ENCODE assay signal across 14 cellular contexts in the genomic region with DNA sequence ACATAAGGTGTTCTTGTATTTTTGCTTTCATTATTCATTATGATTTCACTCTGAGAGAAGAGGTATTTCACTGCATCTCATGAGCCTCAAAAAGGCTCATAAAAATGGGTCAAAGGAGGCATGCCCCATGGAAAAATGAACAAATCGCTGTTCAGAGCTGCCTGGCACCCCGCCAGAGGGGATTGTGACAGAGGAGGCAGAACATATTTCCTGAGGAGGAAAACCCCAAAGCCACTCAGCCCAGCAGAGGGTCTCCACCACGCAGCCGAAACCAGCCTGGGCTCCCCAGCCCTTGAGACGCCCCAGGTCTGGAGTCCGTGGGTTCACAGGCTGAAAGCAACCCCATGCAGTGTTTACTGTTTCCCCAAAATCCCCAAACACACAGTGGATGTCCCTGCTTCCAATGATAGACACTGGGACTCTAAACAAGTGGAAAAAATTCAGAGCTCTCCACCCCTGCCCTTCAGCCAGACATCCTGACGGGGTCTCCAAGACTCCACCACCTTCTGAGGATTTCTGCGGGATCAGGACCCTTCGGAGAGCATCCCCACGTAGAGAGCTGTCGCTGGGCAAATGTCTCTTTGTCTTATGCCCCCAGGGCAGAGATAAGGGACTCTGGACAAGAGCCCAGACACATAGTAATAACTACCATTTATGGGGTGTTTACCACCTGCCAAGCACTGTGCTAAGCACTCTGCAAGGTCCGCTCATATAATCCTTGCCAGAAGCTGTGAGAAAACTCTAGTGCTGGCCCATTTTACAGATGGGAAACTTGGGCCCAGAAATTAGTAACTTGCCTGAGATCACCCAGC.
"Had no signal": no experiment of that assay in that cellular context is flagged by ENCODE, and none has a peak within 500 bp of the region (broad histone marks: within the 10 kb centered on the region; RNA-seq: fewer than 3 reads in every experiment).

No MANE protein-coding gene starts in this region.

- H3K4me2 ChIP-seq: hepatocyte had no signal

- DNase-seq: activated CD4-positive, alpha-beta T cell treated with anti-CD3 and anti-CD28 coated beads, Interleukin-2, amount 50 U/mL, for 4 hours; activated CD4-positive, CD25-positive, alpha-beta regulatory T cell treated with anti-CD3 and anti-CD28 coated beads, Interleukin-2, amount 50 U/mL, for 72 hours; activated effector memory CD4-positive, alpha-beta T cell treated with anti-CD3 and anti-CD28 coated beads, Interleukin-2, amount 50 U/mL, for 16 hours; activated T-cell treated with anti-CD3 and anti-CD28 coated beads, Interleukin-2, amount 50 U/mL, for 24 hours; amygdala; dermis blood vessel endothelial cell; erythroblast; naive thymus-derived CD4-positive, alpha-beta T cell; right cardiac atrium; stimulated activated CD4-positive, alpha-beta T cell treated with anti-CD3 and anti-CD28 coated beads, Interleukin-1b, Interleukin-23, amount 100 ng/mL, for 48 hours; stimulated activated naive CD4-positive, alpha-beta T cell; trophoblast cell had no signal

- H3K27ac ChIP-seq: hepatocyte, neutrophil had no signal

- H3K79me2 ChIP-seq: hepatocyte had no signal

- H3K4me3 ChIP-seq: hepatocyte had no signal

- H3K36me3 ChIP-seq: neutrophil had no signal

- ATAC-seq: naive thymus-derived CD4-positive, alpha-beta T cell; right cardiac atrium had no signal
